12 cellular contexts compared by ENCODE assay signal in genomic region chr18:63238711-63239110, GRCh38.
A peak's percentile ranks its signal among the peaks of the same experiment; 100 is the strongest.
DNase-seq lines count a peak whose midpoint lies in the region; ATAC-seq and TF ChIP-seq lines count a peak whose summit lies in the region.
"Had no signal": no experiment of that assay in that cellular context is flagged by ENCODE, and none has a peak within 500 bp of the region (broad histone marks: within the 10 kb centered on the region; RNA-seq: fewer than 3 reads in every experiment).

No MANE protein-coding gene starts in this region.

- CTCF ChIA-PET in CD4-positive, alpha-beta memory T cell (lab: Charles Lee; ENCODE audit: partially characterized antibody) = no interaction called here

- no peak overlapping the region for H3K27ac ChIP-seq in CD4-positive, alpha-beta memory T cell (ENCODE audit: low read depth, low read length)
- peak overlapping the region; percentile 85 to 90 (median 86) for H3K27ac ChIP-seq in esophagus muscularis mucosa (replicated peaks in 1 of 4)

- no peaks in the 10 kb centered on the region for H3K36me3 ChIP-seq in CD4-positive, alpha-beta memory T cell (ENCODE audit: insufficient read depth, low read length)
- no peaks in the 10 kb centered on the region for H3K36me3 ChIP-seq in NT2/D1 (ENCODE audit: insufficient read depth, insufficient read length, low read length)
- no peaks in the 10 kb centered on the region for H3K36me3 ChIP-seq in esophagus muscularis mucosa

- no peak overlapping the region for H3K4me3 Mint-ChIP-seq in CD4-positive, alpha-beta memory T cell
- H3K4me3 Mint-ChIP-seq in progenitor cell of endocrine pancreas (ENCODE audit: low read depth) = no peak overlapping the region
- H3K4me3 Mint-ChIP-seq: effector memory CD8-positive, alpha-beta T cell; naive B cell had no signal

- no peak overlapping the region for H3K9ac ChIP-seq in NT2/D1 (ENCODE audit: insufficient read length, low read depth)

- 81% methylated on average over 9 of the region's 9 CpGs for WGBS in esophagus muscularis mucosa

- intact Hi-C loops in CD4-positive, alpha-beta memory T cell (cut with micrococcal nuclease) = no loop called here
- intact Hi-C loops in esophagus muscularis mucosa (cut with DNase I) = loop anchor here (5.0 kb wide), 1 partner anchor 79 kb away; the partner anchor contains the start of gene BCL2

- no peak overlapping the region for H3K4me3 ChIP-seq in CD4-positive, alpha-beta memory T cell (ENCODE audit: low read length in 2 of 2)
- H3K4me3 ChIP-seq in NT2/D1 (ENCODE audit: insufficient read length, low read depth) (no peak overlapping the region), esophagus muscularis mucosa (peak overlapping the region in 2 of 4 donors; percentile 25 to 39)

- POLR2A ChIA-PET in CD4-positive, alpha-beta memory T cell (lab: Charles Lee; ENCODE audit: partially characterized antibody) = interaction anchor here (1.0 kb wide), 1 partner anchor 36 kb away, joined by 3 read pairs; no protein-coding TSS in a partner anchor

- H3K4me1 ChIP-seq in CD4-positive, alpha-beta memory T cell (ENCODE audit: insufficient read depth, low read length) = peaks cover 15% of the 10 kb centered on the region
- H3K4me1 ChIP-seq in NT2/D1 (ENCODE audit: insufficient read depth, insufficient read length) (peaks cover 2% of the 10 kb centered on the region), esophagus muscularis mucosa (peaks cover 20 to 35% (median 32%) of the 10 kb centered on the region in 4 donors)

- TF ChIP-seq CTCF in esophagus muscularis mucosa (IDR thresholded peaks at IDR 0.05) = no peak
- TF ChIP-seq CTCF in progenitor cell of endocrine pancreas (IDR thresholded peaks at IDR 0.05; ENCODE audit: unreplicated experiment) = no peak

- no peak for TF ChIP-seq POLR2A in esophagus muscularis mucosa (IDR thresholded peaks at IDR 0.05; ENCODE audit: low read depth)

- DNase-seq in CD4-positive, alpha-beta memory T cell = no peak
- DNase-seq in NT2/D1 (ENCODE audit: low read depth, low spot score) = peak; percentile 9
- DNase-seq in esophagus muscularis mucosa (ENCODE audit: extremely low spot score) = no peak
- DNase-seq in progenitor cell of endocrine pancreas (ENCODE audit: low spot score, unreplicated experiment) = no peak
- DNase-seq in activated naive CD4-positive, alpha-beta T cell treated with anti-CD3 and anti-CD28 coated beads, Interleukin-2, amount 50 U/mL, for 72 hours (ENCODE audit: low spot score in 2 of 2) = no peak
- DNase-seq: DMS53; effector memory CD8-positive, alpha-beta T cell; naive B cell; NCI-H2029 had no signal

- H3K9me3 ChIP-seq in CD4-positive, alpha-beta memory T cell (ENCODE audit: control insufficient read depth in 1 of 2, low read length in 2 of 2) = no peaks in the 10 kb centered on the region
- H3K9me3 ChIP-seq in NT2/D1 (ENCODE audit: insufficient read depth, low read length) (no peaks in the 10 kb centered on the region), esophagus muscularis mucosa (no peaks in the 10 kb centered on the region)

- H3K4me1 Mint-ChIP-seq in CD4-positive, alpha-beta memory T cell = peaks cover 45 to 68% (median 58%) of the 10 kb centered on the region in 4 donors
- H3K4me1 Mint-ChIP-seq in progenitor cell of endocrine pancreas (ENCODE audit: low read depth) = peaks cover 12% of the 10 kb centered on the region

- H3K9me3 Mint-ChIP-seq in CD4-positive, alpha-beta memory T cell = peaks cover 0 to 8% (median 0%) of the 10 kb centered on the region in 8 donors
- H3K9me3 Mint-ChIP-seq in progenitor cell of endocrine pancreas (ENCODE audit: low read depth) = no peaks in the 10 kb centered on the region
- peaks cover 9 to 19% of the 10 kb centered on the region in 2 donors for H3K9me3 Mint-ChIP-seq in activated naive CD4-positive, alpha-beta T cell treated with anti-CD3 and anti-CD28 coated beads, Interleukin-2, amount 50 U/mL, for 72 hours
- H3K9me3 Mint-ChIP-seq: effector memory CD8-positive, alpha-beta T cell had no signal

- H3K27me3 Mint-ChIP-seq in CD4-positive, alpha-beta memory T cell = no peaks in the 10 kb centered on the region
- H3K27me3 Mint-ChIP-seq in progenitor cell of endocrine pancreas = no peaks in the 10 kb centered on the region
- H3K27me3 Mint-ChIP-seq: effector memory CD8-positive, alpha-beta T cell; naive B cell had no signal

- peak overlapping the region in 6 of 7 donors; percentile 33 to 80 (median 46) for H3K27ac Mint-ChIP-seq in CD4-positive, alpha-beta memory T cell
- peak overlapping the region; percentile 80 for H3K27ac Mint-ChIP-seq in progenitor cell of endocrine pancreas
- peak overlapping the region in 1 of 2 donors; percentile 22 for H3K27ac Mint-ChIP-seq in activated naive CD4-positive, alpha-beta T cell treated with anti-CD3 and anti-CD28 coated beads, Interleukin-2, amount 50 U/mL, for 72 hours

- ATAC-seq in HG02840 (IDR thresholded peaks at IDR 0.05; ENCODE audit: low FRiP score, unreplicated experiment) = no peak
- ATAC-seq in activated naive CD4-positive, alpha-beta T cell treated with anti-CD3 and anti-CD28 coated beads, Interleukin-2, amount 50 U/mL, for 72 hours = no peak
- ATAC-seq in GM21723 (IDR thresholded peaks at IDR 0.05; ENCODE audit: unreplicated experiment) = no peak
- no peak for ATAC-seq in GM19395 (IDR thresholded peaks at IDR 0.05; ENCODE audit: unreplicated experiment)
- ATAC-seq: effector memory CD8-positive, alpha-beta T cell had no signal

- no peaks in the 10 kb centered on the region for H3K27me3 ChIP-seq in CD4-positive, alpha-beta memory T cell (ENCODE audit: insufficient read depth, low read length)
- H3K27me3 ChIP-seq in NT2/D1 (ENCODE audit: insufficient read depth, insufficient read length) (no peaks in the 10 kb centered on the region), esophagus muscularis mucosa (no peaks in the 10 kb centered on the region)

- TF ChIP-seq EP300 in esophagus muscularis mucosa (IDR thresholded peaks at IDR 0.05) = no peak

- peaks cover 60% of the 10 kb centered on the region in 2 donors for H3K36me3 Mint-ChIP-seq in CD4-positive, alpha-beta memory T cell
- no peaks in the 10 kb centered on the region for H3K36me3 Mint-ChIP-seq in progenitor cell of endocrine pancreas (ENCODE audit: insufficient read depth)
- H3K36me3 Mint-ChIP-seq in activated naive CD4-positive, alpha-beta T cell treated with anti-CD3 and anti-CD28 coated beads, Interleukin-2, amount 50 U/mL, for 72 hours = peaks cover 40 to 74% of the 10 kb centered on the region in 2 donors
